Comparison of ENCODE assay signal across 8 cellular contexts in the genomic region with DNA sequence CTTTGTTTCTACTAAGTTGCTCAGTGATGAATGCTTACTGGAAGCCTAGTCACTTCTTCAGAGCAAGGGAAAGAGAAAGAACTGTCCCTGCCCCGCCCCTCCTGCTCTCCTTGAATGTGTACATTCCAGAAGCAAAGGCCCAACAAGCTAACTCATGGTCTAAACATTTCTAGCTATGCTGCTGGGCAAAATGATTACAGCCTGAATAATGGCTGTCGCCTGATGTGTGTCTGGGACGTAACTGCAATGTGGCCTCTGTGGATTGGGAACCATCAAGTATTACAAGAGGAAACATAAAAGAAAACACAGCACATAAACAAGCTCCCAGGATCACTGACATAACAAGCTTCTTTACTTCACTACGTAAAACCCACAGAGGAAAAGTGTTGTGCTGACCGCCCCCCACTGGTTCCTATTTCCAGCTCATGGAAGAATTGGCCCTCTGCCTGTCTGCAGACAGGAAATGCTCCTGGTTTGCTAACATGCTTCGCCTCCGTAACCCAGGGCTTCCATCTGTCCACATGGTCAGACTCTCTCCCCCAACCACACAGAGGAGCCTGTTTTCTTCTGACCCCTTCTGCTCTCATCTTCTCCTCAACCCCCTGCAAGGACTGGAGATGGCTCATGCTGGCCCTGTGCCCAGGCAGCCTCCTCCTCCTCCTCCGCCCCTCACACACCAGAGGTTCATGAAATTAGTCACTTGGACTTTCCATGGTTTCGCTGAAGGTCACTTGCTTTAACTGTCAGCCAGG.
DNase-seq lines count a peak whose midpoint lies in the region; ATAC-seq and TF ChIP-seq lines count a peak whose summit lies in the region.

No MANE protein-coding gene starts in this region.

- no peaks in the 10 kb centered on the region for H3K9me3 ChIP-seq in BLaER1 treated with 17β-estradiol and CSF1 and Interleukin-3, amounts not matched to agents 10 nM and 100 nM (replicated peaks in 1 of 11)

- H3K9ac ChIP-seq in BLaER1 treated with 17β-estradiol and CSF1 and Interleukin-3, amounts not matched to agents 10 nM and 100 nM: peak overlapping the region in 10 of 11 experiments; percentile 53 to 77 (median 63); a peak in 16 of 22 replicates

- DNase-seq in memory B cell (ENCODE audit: low spot score in 2 of 2) (no peak), NCI-H2196 (lab: John Stamatoyannopoulos, UW; ENCODE audit: unreplicated experiment) (no peak)
- peak; percentile 34 for DNase-seq in stimulated activated CD8-positive, alpha-beta memory T cell treated with anti-CD3 and anti-CD28 coated beads, Interleukin-12 subunit alpha, Interleukin-12 subunit beta, amount 100 ng/mL, for 4 hours (ENCODE audit: low read depth)

- H3K4me3 ChIP-seq in BLaER1 treated with 17β-estradiol and CSF1 and Interleukin-3, amounts not matched to agents 10 nM and 100 nM: peak overlapping the region in 7 of 10 experiments; percentile 0 to 24 (median 14); a peak in 5 of 20 replicates
- peak overlapping the region; percentile 26 for H3K4me3 ChIP-seq in WI38 (ENCODE audit: low read depth, low read length)

- H3K4me1 ChIP-seq in BLaER1 treated with 17β-estradiol and CSF1 and Interleukin-3, amounts not matched to agents 10 nM and 100 nM: peaks cover 23 to 100% (median 55%) of the 10 kb centered on the region in 10 experiments

- no peaks in the 10 kb centered on the region for H3K27me3 Mint-ChIP-seq in dendritic cell treated with granulocyte-macrophage colony-stimulating factor and Interleukin-4, amounts not matched to agents 40 ng/mL and 50 ng/mL, for 4 days
- no peaks in the 10 kb centered on the region for H3K27me3 Mint-ChIP-seq in memory B cell

- H3K4me2 ChIP-seq in BLaER1 treated with 17β-estradiol and CSF1 and Interleukin-3, amounts not matched to agents 10 nM and 100 nM: peak overlapping the region; percentile 49 to 94 (median 82)

- peaks cover 0 to 27% (median 0%) of the 10 kb centered on the region in 11 experiments; a peak in 4 of 22 replicates for H3K36me3 ChIP-seq in BLaER1 treated with 17β-estradiol and CSF1 and Interleukin-3, amounts not matched to agents 10 nM and 100 nM

- peak overlapping the region; percentile 37 for H3K4me3 Mint-ChIP-seq in dendritic cell treated with granulocyte-macrophage colony-stimulating factor and Interleukin-4, amounts not matched to agents 40 ng/mL and 50 ng/mL, for 4 days
- no peak overlapping the region for H3K4me3 Mint-ChIP-seq in memory B cell

- H4K20me1 ChIP-seq in BLaER1 treated with 17β-estradiol and CSF1 and Interleukin-3, amounts not matched to agents 10 nM and 100 nM: no peaks in the 10 kb centered on the region

- H3K27me3 ChIP-seq in BLaER1 treated with 17β-estradiol and CSF1 and Interleukin-3, amounts not matched to agents 10 nM and 100 nM: no peaks in the 10 kb centered on the region

- H3K4me1 Mint-ChIP-seq in dendritic cell treated with granulocyte-macrophage colony-stimulating factor and Interleukin-4, amounts not matched to agents 40 ng/mL and 50 ng/mL, for 4 days (ENCODE audit: low read depth): peaks cover 31% of the 10 kb centered on the region
- peaks cover 24% of the 10 kb centered on the region for H3K4me1 Mint-ChIP-seq in memory B cell

- H3K27ac Mint-ChIP-seq in dendritic cell treated with granulocyte-macrophage colony-stimulating factor and Interleukin-4, amounts not matched to agents 40 ng/mL and 50 ng/mL, for 4 days: peak overlapping the region; percentile 75
- peak overlapping the region; percentile 53 for H3K27ac Mint-ChIP-seq in memory B cell

- H3K27ac ChIP-seq in BLaER1 treated with 17β-estradiol and CSF1 and Interleukin-3, amounts not matched to agents 10 nM and 100 nM: peak overlapping the region; percentile 54 to 93 (median 79); a peak in 21 of 22 replicates

- ATAC-seq in GM19328 (IDR thresholded peaks at IDR 0.05; ENCODE audit: unreplicated experiment) (peak; percentile 65), HG03442 (IDR thresholded peaks at IDR 0.05; ENCODE audit: unreplicated experiment) (peak; percentile 65), memory B cell (ENCODE audit: low read depth) (no peak)

- H3K36me3 Mint-ChIP-seq in dendritic cell treated with granulocyte-macrophage colony-stimulating factor and Interleukin-4, amounts not matched to agents 40 ng/mL and 50 ng/mL, for 4 days (ENCODE audit: low read depth): no peaks in the 10 kb centered on the region
- H3K36me3 Mint-ChIP-seq in memory B cell: peaks cover 8% of the 10 kb centered on the region

- intact Hi-C loops in dendritic cell treated with granulocyte-macrophage colony-stimulating factor and Interleukin-4, amounts not matched to agents 40 ng/mL and 50 ng/mL, for 4 days (cut with micrococcal nuclease): no loop called here

- TF ChIP-seq CTCF in WI38 (IDR thresholded peaks at IDR 0.05; ENCODE audit: low read depth, low read length): peak; percentile 12; the same call in 1 of the 2 replicates

- H3K9me3 Mint-ChIP-seq in dendritic cell treated with granulocyte-macrophage colony-stimulating factor and Interleukin-4, amounts not matched to agents 40 ng/mL and 50 ng/mL, for 4 days: no peaks in the 10 kb centered on the region
- no peaks in the 10 kb centered on the region for H3K9me3 Mint-ChIP-seq in memory B cell
